ENCODE assay signal across 25 cellular contexts in the genomic region with DNA sequence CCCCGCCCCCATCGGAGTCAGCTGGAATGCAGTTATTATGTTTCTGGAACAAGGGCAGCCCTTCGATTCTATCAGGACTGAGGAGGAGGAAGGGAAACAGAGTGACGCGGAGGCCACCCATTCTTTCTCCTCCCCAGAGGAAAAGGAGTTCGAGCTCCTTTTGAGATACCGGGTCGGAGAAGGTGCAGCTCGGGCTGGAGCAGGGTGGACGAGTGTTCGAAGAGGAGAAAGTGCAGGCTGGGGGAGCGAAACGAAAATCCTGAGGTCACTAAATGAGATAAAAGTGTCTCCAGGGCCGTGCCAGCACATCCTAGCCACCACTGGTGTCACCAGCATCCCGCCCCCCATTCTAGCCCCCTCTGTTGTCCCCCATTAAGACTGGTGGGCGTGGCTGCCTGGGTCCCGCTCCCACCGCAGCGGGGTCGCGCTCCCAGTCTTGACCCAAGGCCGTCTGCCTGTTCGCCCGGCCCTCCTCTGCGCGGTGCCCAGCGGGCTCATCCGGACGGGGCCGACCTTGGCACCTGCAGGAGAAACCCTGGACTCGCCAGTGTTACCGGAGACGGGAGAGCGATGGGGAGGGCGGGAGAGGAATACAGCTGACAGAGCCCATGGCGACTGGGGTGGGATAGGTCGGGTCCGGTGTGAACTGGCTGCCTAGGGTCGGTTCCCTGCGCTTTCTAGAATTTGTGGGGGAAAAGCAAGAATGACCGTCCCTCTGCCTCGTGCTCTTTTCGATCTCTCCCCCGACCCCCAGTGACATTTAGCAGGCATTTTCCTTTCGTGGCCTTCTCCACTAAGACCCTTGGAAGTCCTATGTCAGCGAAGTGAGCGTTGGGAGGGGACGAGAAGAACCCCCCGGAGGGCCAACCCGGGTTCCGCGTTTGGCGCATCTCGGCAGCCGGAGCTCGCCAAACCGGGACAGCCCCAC. TPM values are rescaled to one million over a fixed set of nuclear protein-coding genes. Genes with fewer than 3 reads are reported as not detected.
A peak's percentile ranks its signal among the peaks of the same experiment; 100 is the strongest.
DNase-seq lines count a peak whose midpoint lies in the region; ATAC-seq and TF ChIP-seq lines count a peak whose summit lies in the region.
"Had no signal": no experiment of that assay in that cellular context is flagged by ENCODE, and none has a peak within 500 bp of the region (broad histone marks: within the 10 kb centered on the region; RNA-seq: fewer than 3 reads in every experiment).

No MANE protein-coding gene starts in this region.

- H3K9me2 ChIP-seq in GM23338 (ENCODE audit: insufficient read depth) = no peaks in the 10 kb centered on the region

- H3K27me3 ChIP-seq in GM23338 (ENCODE audit: insufficient read depth) (peaks cover 100% of the 10 kb centered on the region), esophagus squamous epithelium (peaks cover 0 to 100% (median 22%) of the 10 kb centered on the region in 4 donors)
- H3K27me3 ChIP-seq in CD8-positive, alpha-beta T cell (ENCODE audit: insufficient read depth, low read length) = no peaks in the 10 kb centered on the region

- peaks cover 35% of the 10 kb centered on the region for H4K20me1 ChIP-seq in GM23338 (replicated peaks; ENCODE audit: insufficient read depth)

- no peak for TF ChIP-seq CTCF in GM23338 (conservative IDR thresholded peaks at IDR 0.05; ENCODE audit: low read depth in 2 of 2)
- TF ChIP-seq CTCF in progenitor cell of endocrine pancreas (IDR thresholded peaks at IDR 0.05; ENCODE audit: unreplicated experiment) = no peak
- TF ChIP-seq CTCF in CD8-positive, alpha-beta T cell (IDR thresholded peaks at IDR 0.05) = no peak
- TF ChIP-seq CTCF in esophagus squamous epithelium (IDR thresholded peaks at IDR 0.05) = no peak

- H3K79me2 ChIP-seq in GM23338 (replicated peaks; ENCODE audit: insufficient read depth) = no peaks in the 10 kb centered on the region

- H3K36me3 Mint-ChIP-seq in GM23338 (ENCODE audit: low read depth) = no peaks in the 10 kb centered on the region
- H3K36me3 Mint-ChIP-seq in T-helper 17 cell (ENCODE audit: low read depth) = no peaks in the 10 kb centered on the region
- peaks cover 42% of the 10 kb centered on the region for H3K36me3 Mint-ChIP-seq in progenitor cell of endocrine pancreas (ENCODE audit: insufficient read depth)
- H3K36me3 Mint-ChIP-seq in CD8-positive, alpha-beta T cell = no peaks in the 10 kb centered on the region
- H3K36me3 Mint-ChIP-seq: activated naive CD8-positive, alpha-beta T cell treated with anti-CD3 and anti-CD28 coated beads, Interleukin-2, amount 10 ng/mL, durations not matched to agents 7 days and 5 days; T-cell had no signal

- H3K4me3 ChIP-seq in GM23338 = peak overlapping the region; percentile 49
- no peak overlapping the region for H3K4me3 ChIP-seq in CD8-positive, alpha-beta T cell (ENCODE audit: low read depth, low read length)
- H3K4me3 ChIP-seq in esophagus squamous epithelium = peak overlapping the region in 1 of 4 donors; percentile 45
- H3K4me3 ChIP-seq: sigmoid colon had no signal

- H3K4me3 Mint-ChIP-seq in GM23338 (peak overlapping the region; percentile 62), T-helper 17 cell (peak overlapping the region; percentile 3), progenitor cell of endocrine pancreas (ENCODE audit: low read depth) (peak overlapping the region; percentile 78)
- no peak overlapping the region for H3K4me3 Mint-ChIP-seq in CD8-positive, alpha-beta T cell
- H3K4me3 Mint-ChIP-seq: activated CD4-positive, alpha-beta memory T cell treated with anti-CD3 and anti-CD28 coated beads for 36 hours; activated naive CD8-positive, alpha-beta T cell treated with anti-CD3 and anti-CD28 coated beads, Interleukin-2, amount 10 ng/mL, durations not matched to agents 7 days and 5 days; T-cell had no signal

- H3K9me3 ChIP-seq in T-helper 17 cell (ENCODE audit: control insufficient read depth, low read length, poor library complexity, severe bottlenecking) (peaks cover 2% of the 10 kb centered on the region), esophagus squamous epithelium (no peaks in the 10 kb centered on the region)
- H3K9me3 ChIP-seq in CD8-positive, alpha-beta T cell (ENCODE audit: low read length) = no peaks in the 10 kb centered on the region
- H3K9me3 ChIP-seq: sigmoid colon had no signal

- CTCF ChIA-PET in CD8-positive, alpha-beta T cell (lab: Charles Lee) = no interaction called here

- H3K9me3 Mint-ChIP-seq in GM23338 (0 out of 3 replicates have a peak, but pooled peaks cover 2% of the 10 kb centered on the region), progenitor cell of endocrine pancreas (ENCODE audit: low read depth) (no peaks in the 10 kb centered on the region)
- H3K9me3 Mint-ChIP-seq in CD8-positive, alpha-beta T cell = no peaks in the 10 kb centered on the region
- H3K9me3 Mint-ChIP-seq: activated naive CD8-positive, alpha-beta T cell treated with anti-CD3 and anti-CD28 coated beads, Interleukin-2, amount 10 ng/mL, durations not matched to agents 7 days and 5 days had no signal

- no peaks in the 10 kb centered on the region; the same call in 1 of the 2 replicates for H3K36me3 ChIP-seq in GM23338 (ENCODE audit: insufficient read depth)
- H3K36me3 ChIP-seq in CD8-positive, alpha-beta T cell (ENCODE audit: insufficient read depth, low read length) = no peaks in the 10 kb centered on the region
- no peaks in the 10 kb centered on the region for H3K36me3 ChIP-seq in esophagus squamous epithelium
- H3K36me3 ChIP-seq: sigmoid colon had no signal

- H3K27ac ChIP-seq in GM23338 (ENCODE audit: low read depth) (no peak overlapping the region), esophagus squamous epithelium (no peak overlapping the region)
- no peak overlapping the region for H3K27ac ChIP-seq in CD8-positive, alpha-beta T cell (ENCODE audit: low read depth, low read length)
- H3K27ac ChIP-seq: HL-60, sigmoid colon, VCaP had no signal

- DNase-seq in GM23338 (ENCODE audit: low spot score) (peak; percentile 72), T-helper 17 cell (no peak), left colon (no peak), progenitor cell of endocrine pancreas (ENCODE audit: low spot score, unreplicated experiment) (peak; percentile 24), esophagus squamous epithelium (lab: John Stamatoyannopoulos, UW) (no peak)
- no peak for DNase-seq in stimulated activated CD8-positive, alpha-beta memory T cell treated with anti-CD3 and anti-CD28 coated beads, Interleukin-4, amount 100 ng/mL, for 48 hours
- no peak for DNase-seq in CD8-positive, alpha-beta T cell
- DNase-seq: activated CD4-positive, alpha-beta memory T cell treated with anti-CD3 and anti-CD28 coated beads for 36 hours; activated naive CD8-positive, alpha-beta T cell treated with anti-CD3 and anti-CD28 coated beads, Interleukin-2, amount 10 ng/mL, durations not matched to agents 7 days and 5 days; dermis blood vessel endothelial cell; glutamatergic neuron; islet precursor cell; Kasumi-1; midbrain; NCI-H1105 treated with DMSO at 0.1 percent for 48 hours; NCI-H2171; NK-92 treated with Interleukin-12 subunit alpha and Interleukin-12 subunit beta, amount 100 ng/mL, for 24 hours; occipital lobe; RPMI8226; sigmoid colon; T-cell had no signal

- WGBS in esophagus squamous epithelium, 2 donors = 31 to 46% methylated on average over 14 to 26 of the region's 57 CpGs

- H3K27ac Mint-ChIP-seq in GM23338 = no peak overlapping the region
- no peak overlapping the region for H3K27ac Mint-ChIP-seq in T-helper 17 cell
- peak overlapping the region; percentile 97 for H3K27ac Mint-ChIP-seq in progenitor cell of endocrine pancreas
- no peak overlapping the region for H3K27ac Mint-ChIP-seq in CD8-positive, alpha-beta T cell
- H3K27ac Mint-ChIP-seq: activated CD4-positive, alpha-beta memory T cell treated with anti-CD3 and anti-CD28 coated beads for 36 hours; activated naive CD8-positive, alpha-beta T cell treated with anti-CD3 and anti-CD28 coated beads, Interleukin-2, amount 10 ng/mL, durations not matched to agents 7 days and 5 days; T-cell had no signal

- ATAC-seq in GM23338 = peak; percentile 52
- no peak for ATAC-seq in T-helper 17 cell
- ATAC-seq in left colon = peak; percentile 66
- no peak for ATAC-seq in CD8-positive, alpha-beta T cell
- ATAC-seq in HG03108 (IDR thresholded peaks at IDR 0.05; ENCODE audit: unreplicated experiment) = no peak
- ATAC-seq: T-cell had no signal

- H3K4me2 ChIP-seq in GM23338 = peak overlapping the region; percentile 64

- peaks cover 59% of the 10 kb centered on the region for H3F3A ChIP-seq in GM23338 (replicated peaks; ENCODE audit: low read depth)

- H3K27me3 Mint-ChIP-seq in GM23338 (ENCODE audit: insufficient read depth, low read depth, poor library complexity) = peaks cover 97% of the 10 kb centered on the region
- H3K27me3 Mint-ChIP-seq in T-helper 17 cell = peaks cover 75% of the 10 kb centered on the region
- no peaks in the 10 kb centered on the region for H3K27me3 Mint-ChIP-seq in progenitor cell of endocrine pancreas
- H3K27me3 Mint-ChIP-seq in CD8-positive, alpha-beta T cell (ENCODE audit: low read depth) = peaks cover 70% of the 10 kb centered on the region

- POLR2A ChIA-PET in CD8-positive, alpha-beta T cell (lab: Charles Lee) = no interaction called here

- H3K4me1 Mint-ChIP-seq in GM23338 = peaks cover 60% of the 10 kb centered on the region
- H3K4me1 Mint-ChIP-seq in T-helper 17 cell = no peaks in the 10 kb centered on the region
- peaks cover 86% of the 10 kb centered on the region for H3K4me1 Mint-ChIP-seq in progenitor cell of endocrine pancreas (ENCODE audit: low read depth)
- no peaks in the 10 kb centered on the region for H3K4me1 Mint-ChIP-seq in CD8-positive, alpha-beta T cell (ENCODE audit: low read depth)
- H3K4me1 Mint-ChIP-seq: activated naive CD8-positive, alpha-beta T cell treated with anti-CD3 and anti-CD28 coated beads, Interleukin-2, amount 10 ng/mL, durations not matched to agents 7 days and 5 days; T-cell had no signal

- H3K4me1 ChIP-seq in GM23338 (ENCODE audit: insufficient read depth) (peaks cover 93% of the 10 kb centered on the region), esophagus squamous epithelium (peaks cover 0 to 12% (median 9%) of the 10 kb centered on the region in 3 donors)
- no peaks in the 10 kb centered on the region for H3K4me1 ChIP-seq in CD8-positive, alpha-beta T cell (ENCODE audit: insufficient read depth, low read length)

- H2AFZ ChIP-seq in GM23338 = no peak overlapping the region

- TF ChIP-seq POLR2A in esophagus squamous epithelium (IDR thresholded peaks at IDR 0.05) = no peak

- intact Hi-C loops in left colon (cut with DNase I, micrococcal nuclease) (no loop called here), esophagus squamous epithelium (cut with DNase I) (no loop called here)
- intact Hi-C loops in CD8-positive, alpha-beta T cell (cut with DNase I, micrococcal nuclease) = no loop called here

TF ChIP-seq in GM23338, 12 proteins besides CTCF, POLR2A, EP300 and RAD21 (continues in another document):
- no peak for TF ChIP-seq CREB1 (CRISPR knock-in tag; IDR thresholded peaks at IDR 0.05; ENCODE audit: low read depth)
- TF ChIP-seq POLR2AphosphoS5 (IDR thresholded peaks at IDR 0.05; ENCODE audit: low read depth) = no peak
- TF ChIP-seq ZNF331 (CRISPR knock-in tag; IDR thresholded peaks at IDR 0.05; ENCODE audit: low read depth) = no peak
- no peak for TF ChIP-seq ZNF114 (CRISPR knock-in tag; IDR thresholded peaks at IDR 0.05)

RNA-seq across cellular contexts. Expression of gene FOXA2, which starts 16.2 kb away (rescaled TPM):
- total RNA-seq in GM23338 (2014; rRNA removed; shearing (Covaris generic)) = not detected in 2 replicates
- polyA plus RNA-seq in GM23338 (2016; fragmentation: Nextera tagmentation; extraction: Ambion mirVana) = not detected in 2 replicates
- not detected for total RNA-seq in T-helper 17 cell
- total RNA-seq in left colon = 10 to 100 TPM; 15.4 to 37.0 TPM
- 124 and 141 TPM in 2 replicates for total RNA-seq in progenitor cell of endocrine pancreas
- total RNA-seq in CD8-positive, alpha-beta T cell = not detected
- under 1 TPM in 1 of 4 donors, not detected in 3; 0.13 TPM for total RNA-seq in esophagus squamous epithelium
- total RNA-seq: activated CD4-positive, alpha-beta memory T cell treated with anti-CD3 and anti-CD28 coated beads for 36 hours; activated naive CD8-positive, alpha-beta T cell treated with anti-CD3 and anti-CD28 coated beads, Interleukin-2, amount 10 ng/mL, durations not matched to agents 7 days and 5 days; dermis blood vessel endothelial cell; occipital lobe; sigmoid colon; subcutaneous adipose tissue had no signal

Comparison
In these comparisons a context has a peak if more than half of its experiments do, and no peak if none do; other contexts are left out.
1. ATAC-seq: peak in GM23338 (single experiment) and left colon (single experiment); none in T-helper 17 cell (single experiment), CD8-positive, alpha-beta T cell (single experiment) and HG03108 (single experiment).
2. DNase-seq: peak in GM23338 (single experiment) and progenitor cell of endocrine pancreas (single experiment); none in T-helper 17 cell (0 of 3), left colon (0 of 2), stimulated activated CD8-positive, alpha-beta memory T cell treated with anti-CD3 and anti-CD28 coated beads, Interleukin-4, amount 100 ng/mL, for 48 hours (single experiment), CD8-positive, alpha-beta T cell (0 of 7) and esophagus squamous epithelium (single experiment).
3. RNA of gene FOXA2, which starts 16.2 kb away (total RNA-seq): 124 to 141 TPM in progenitor cell of endocrine pancreas and 15.4 to 37.0 TPM in left colon; not detected in GM23338, not detected in T-helper 17 cell, not detected in CD8-positive, alpha-beta T cell and 0.13 TPM in esophagus squamous epithelium; every median in the first group is over 10 times any median in the second.